In the genomic region with DNA sequence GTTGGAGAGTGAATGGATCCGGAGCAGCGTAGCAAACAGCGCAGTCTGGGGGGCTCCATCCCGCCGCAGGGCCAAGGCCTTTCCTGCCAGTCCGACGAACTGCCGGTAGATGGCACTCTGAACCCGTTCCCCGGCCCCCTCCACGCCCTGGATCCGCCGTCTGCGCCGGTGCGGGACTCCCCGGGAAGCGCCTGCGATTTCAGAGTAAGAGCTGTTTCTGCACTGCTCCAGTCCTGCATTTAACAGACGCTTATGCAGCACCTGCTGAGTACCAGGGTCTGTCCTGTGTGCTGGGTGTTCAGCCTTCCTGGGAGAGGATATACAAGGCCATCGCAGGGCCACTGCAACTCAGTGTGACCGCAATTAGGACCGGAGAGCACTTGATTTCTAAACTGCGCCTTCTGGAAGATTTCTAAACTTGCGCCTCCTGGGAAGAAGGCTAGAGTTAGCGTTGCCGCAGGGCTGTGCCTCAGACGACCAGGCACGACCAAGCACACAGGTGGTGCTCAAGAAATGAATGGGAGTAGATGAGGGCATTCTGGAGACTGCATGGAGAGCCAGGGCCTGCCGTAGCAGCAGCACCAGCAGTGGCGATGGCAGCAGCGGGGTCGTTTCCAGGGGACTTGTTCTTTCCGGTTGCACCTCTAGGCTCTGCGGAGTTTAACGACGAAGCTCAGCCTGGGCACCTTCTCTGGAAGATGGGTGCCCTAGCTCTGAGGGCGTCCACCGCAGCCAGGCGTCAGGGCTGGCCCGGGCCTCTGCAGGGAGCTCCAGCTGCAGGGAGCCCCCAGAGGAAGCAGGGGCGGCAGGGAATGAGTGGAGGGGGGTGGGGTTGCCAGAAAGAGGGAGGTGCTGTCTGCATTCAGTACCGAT, we compare ENCODE assay signal across 8 cellular contexts. TPM values are rescaled to one million over a fixed set of nuclear protein-coding genes. Genes with fewer than 3 reads are reported as not detected.
DNase-seq lines count a peak whose midpoint lies in the region; ATAC-seq and TF ChIP-seq lines count a peak whose summit lies in the region.

No MANE protein-coding gene starts in this region.

- no peak overlapping the region for H3K9ac ChIP-seq in Karpas-422 (ENCODE audit: low read length)
- H3K9ac ChIP-seq in parathyroid adenoma: no peak overlapping the region

- H3K9me3 ChIP-seq in Karpas-422 (ENCODE audit: low read length): no peaks in the 10 kb centered on the region
- H3K9me3 ChIP-seq in parathyroid adenoma (ENCODE audit: control insufficient read depth, low read length): no peaks in the 10 kb centered on the region
- H3K9me3 ChIP-seq in tibial nerve: no peaks in the 10 kb centered on the region

- H3K27ac Mint-ChIP-seq in activated naive CD4-positive, alpha-beta T cell treated with anti-CD3 and anti-CD28 coated beads for 36 hours: no peak overlapping the region
- H3K27ac Mint-ChIP-seq in glutamatergic neuron (ENCODE audit: unreplicated experiment): peak overlapping the region; percentile 72

- H3K4me1 ChIP-seq in Karpas-422 (ENCODE audit: low read length): no peaks in the 10 kb centered on the region
- peaks cover 4% of the 10 kb centered on the region for H3K4me1 ChIP-seq in parathyroid adenoma
- H3K4me1 ChIP-seq in tibial nerve: peaks cover 0 to 13% (median 4%) of the 10 kb centered on the region in 4 donors

- H4K20me1 ChIP-seq in Karpas-422 (ENCODE audit: insufficient read depth, low read depth, low read length): no peaks in the 10 kb centered on the region

- H3K27ac ChIP-seq in Karpas-422 (ENCODE audit: low read length): no peak overlapping the region
- no peak overlapping the region for H3K27ac ChIP-seq in parathyroid adenoma
- no peak overlapping the region for H3K27ac ChIP-seq in tibial nerve

- no peaks in the 10 kb centered on the region for H3K9me2 ChIP-seq in Karpas-422 (replicated peaks; ENCODE audit: insufficient read depth, low read length)

- H3K4me3 Mint-ChIP-seq in activated naive CD4-positive, alpha-beta T cell treated with anti-CD3 and anti-CD28 coated beads for 36 hours: peak overlapping the region; percentile 49
- peak overlapping the region; percentile 83 for H3K4me3 Mint-ChIP-seq in glutamatergic neuron (ENCODE audit: unreplicated experiment)

- H3K27me3 Mint-ChIP-seq in activated naive CD4-positive, alpha-beta T cell treated with anti-CD3 and anti-CD28 coated beads for 36 hours (ENCODE audit: low read depth): peaks cover 28% of the 10 kb centered on the region
- H3K27me3 Mint-ChIP-seq in glutamatergic neuron (ENCODE audit: unreplicated experiment): peaks cover 7% of the 10 kb centered on the region

- H3K9me3 Mint-ChIP-seq in activated naive CD4-positive, alpha-beta T cell treated with anti-CD3 and anti-CD28 coated beads for 36 hours: no peaks in the 10 kb centered on the region
- peaks cover 7% of the 10 kb centered on the region for H3K9me3 Mint-ChIP-seq in glutamatergic neuron (ENCODE audit: unreplicated experiment)

- H3K4me2 ChIP-seq in Karpas-422 (ENCODE audit: low read depth, low read length, poor library complexity, severe bottlenecking): no peak overlapping the region
- H3K4me2 ChIP-seq in parathyroid adenoma (ENCODE audit: low read length): no peak overlapping the region

- ATAC-seq in GM19455 (IDR thresholded peaks at IDR 0.05; ENCODE audit: unreplicated experiment): peak; percentile 56

- H3K79me2 ChIP-seq in Karpas-422 (ENCODE audit: low read length): no peaks in the 10 kb centered on the region
- no peaks in the 10 kb centered on the region for H3K79me2 ChIP-seq in parathyroid adenoma

- TF ChIP-seq POLR2A in tibial nerve (IDR thresholded peaks at IDR 0.05): no peak

- H3K27me3 ChIP-seq in Karpas-422 (ENCODE audit: low read length) (no peaks in the 10 kb centered on the region), parathyroid adenoma (ENCODE audit: control insufficient read depth, insufficient read depth, low read length) (peaks cover 9% of the 10 kb centered on the region), tibial nerve (peaks cover 0 to 3% of the 10 kb centered on the region in 2 donors)

- no peaks in the 10 kb centered on the region for H3K36me3 ChIP-seq in Karpas-422 (ENCODE audit: insufficient read depth, low read length)
- H3K36me3 ChIP-seq in parathyroid adenoma (ENCODE audit: control insufficient read depth, insufficient read depth, low read length): no peaks in the 10 kb centered on the region
- H3K36me3 ChIP-seq in tibial nerve: no peaks in the 10 kb centered on the region

- H3K4me3 ChIP-seq in Karpas-422 (ENCODE audit: low read length) (no peak overlapping the region), parathyroid adenoma (ENCODE audit: low read depth, low read length) (peak overlapping the region; percentile 2), tibial nerve (peak overlapping the region in 3 of 4 donors; percentile 8 to 36 (median 8))

- WGBS in tibial nerve, 2 donors: 10 to 15% methylated on average over 43 of the region's 43 CpGs

- peak in 13 of 14 donors; percentile 21 to 76 (median 53) for DNase-seq in C1 segment of cervical spinal cord (lab: John Stamatoyannopoulos, UW)
- DNase-seq in Karpas-422: peak; percentile 56
- DNase-seq in SK-N-DZ (ENCODE audit: low spot score): peak; percentile 76
- DNase-seq in activated naive CD4-positive, alpha-beta T cell treated with anti-CD3 and anti-CD28 coated beads for 36 hours: peak; percentile 85
- DNase-seq in glutamatergic neuron: peak; percentile 95
- DNase-seq in tibial nerve (ENCODE audit: low spot score in 2 of 2): peak; percentile 47 to 59

- intact Hi-C loops in activated naive CD4-positive, alpha-beta T cell treated with anti-CD3 and anti-CD28 coated beads for 36 hours (cut with micrococcal nuclease): loop anchor here (1.0 to 2.0 kb wide), 3 partner anchors 86 to 364 kb away; no protein-coding TSS in a partner anchor

- H3K36me3 Mint-ChIP-seq in activated naive CD4-positive, alpha-beta T cell treated with anti-CD3 and anti-CD28 coated beads for 36 hours (ENCODE audit: low read depth): no peaks in the 10 kb centered on the region
- no peaks in the 10 kb centered on the region for H3K36me3 Mint-ChIP-seq in glutamatergic neuron (ENCODE audit: unreplicated experiment)

- TF ChIP-seq EP300 in tibial nerve (IDR thresholded peaks at IDR 0.05): no peak

- H3K4me1 Mint-ChIP-seq in activated naive CD4-positive, alpha-beta T cell treated with anti-CD3 and anti-CD28 coated beads for 36 hours (ENCODE audit: low read depth): peaks cover 6% of the 10 kb centered on the region
- H3K4me1 Mint-ChIP-seq in glutamatergic neuron (ENCODE audit: low read depth, unreplicated experiment): peaks cover 25% of the 10 kb centered on the region

- peak; percentile 79 for TF ChIP-seq CTCF in glutamatergic neuron (IDR thresholded peaks at IDR 0.05; ENCODE audit: partially characterized antibody, unreplicated experiment)
- TF ChIP-seq CTCF in parathyroid adenoma (IDR thresholded peaks at IDR 0.05): peak; percentile 85
- TF ChIP-seq CTCF in tibial nerve (IDR thresholded peaks at IDR 0.05): peak; percentile 70 to 91 (median 87)

- CTCF ChIA-PET in activated naive CD4-positive, alpha-beta T cell treated with anti-CD3 and anti-CD28 coated beads for 36 hours (lab: Charles Lee): interaction anchor here (0.7 to 20.5 kb wide), 19 partner anchors 10 to 279 kb away, joined by 3 to 438 read pairs (median 4); no protein-coding TSS in a partner anchor

- H2AFZ ChIP-seq in Karpas-422 (ENCODE audit: low read length): no peak overlapping the region
- peak overlapping the region; percentile 87 for H2AFZ ChIP-seq in parathyroid adenoma

RNA-seq across cellular contexts. Expression of a gene that starts 14.3 kb away (rescaled TPM):
- not detected in 2 replicates for total RNA-seq in Karpas-422 (2014; rRNA removed; shearing (Covaris generic); ENCODE audit: low replicate concordance)
- polyA plus RNA-seq in SK-N-DZ (2014; cell fraction: cytosol; rRNA removed): not detected in 2 replicates
- not detected in 2 replicates for polyA plus RNA-seq in SK-N-DZ (2014; cell fraction: nucleus; rRNA removed)
- not detected for total RNA-seq in activated naive CD4-positive, alpha-beta T cell treated with anti-CD3 and anti-CD28 coated beads for 36 hours
- total RNA-seq in glutamatergic neuron (ENCODE audit: unreplicated experiment): not detected
- not detected for total RNA-seq in tibial nerve

RNA-seq across cellular contexts. Expression of a gene that starts 19.3 kb away (rescaled TPM):
- total RNA-seq in Karpas-422 (2014; rRNA removed; shearing (Covaris generic); ENCODE audit: low replicate concordance): not detected in 2 replicates
- polyA plus RNA-seq in SK-N-DZ (2014; cell fraction: cytosol; rRNA removed): not detected in 2 replicates
- not detected in 2 replicates for polyA plus RNA-seq in SK-N-DZ (2014; cell fraction: nucleus; rRNA removed)
- not detected for total RNA-seq in activated naive CD4-positive, alpha-beta T cell treated with anti-CD3 and anti-CD28 coated beads for 36 hours
- total RNA-seq in glutamatergic neuron (ENCODE audit: unreplicated experiment) (not detected), tibial nerve (not detected)
